ENCODE assay signal across 9 cellular contexts in genomic region chr17:49180303-49180702, GRCh38. TPM values are rescaled to one million over a fixed set of nuclear protein-coding genes. Genes with fewer than 3 reads are reported as not detected.
DNase-seq lines count a peak whose midpoint lies in the region; ATAC-seq, FAIRE-seq and TF ChIP-seq lines count a peak whose summit lies in the region.
"Had no signal": no experiment of that assay in that cellular context is flagged by ENCODE, and none has a peak within 500 bp of the region (broad histone marks: within the 10 kb centered on the region; RNA-seq: fewer than 3 reads in every experiment).

No MANE protein-coding gene starts in this region.

- H2AFZ ChIP-seq in H1 (ENCODE audit: low read length): no peak overlapping the region

- H4K91ac ChIP-seq in H1 (replicated peaks; ENCODE audit: insufficient read length, low read length): no peak overlapping the region

- no peaks in the 10 kb centered on the region for H3K79me2 ChIP-seq in H1 (ENCODE audit: control insufficient read depth in 1 of 2, insufficient read depth in 2 of 2, low read length in 2 of 2)

- H4K8ac ChIP-seq in H1 (ENCODE audit: extremely low read depth, insufficient read depth, low read length): no peak overlapping the region

- H3K4me3 ChIP-seq in H1 (ENCODE audit: extremely low read depth in 1 of 4, insufficient read depth in 2 of 4, low read depth in 3 of 4, low read length in 4 of 4): no peak overlapping the region
- H3K4me3 ChIP-seq: skin epidermis had no signal

- no peaks in the 10 kb centered on the region for H4K20me1 ChIP-seq in H1 (replicated peaks in 1 of 2; ENCODE audit: control insufficient read depth in 1 of 2, insufficient read depth in 2 of 2, low read length in 2 of 2)

- peaks cover 15 to 18% of the 10 kb centered on the region in 2 experiments for H3K9me3 ChIP-seq in H1 (ENCODE audit: insufficient read depth in 2 of 2, low read depth in 1 of 2, low read length in 1 of 2)

- no peaks in the 10 kb centered on the region for H3K36me3 ChIP-seq in H1 (ENCODE audit: control insufficient read depth in 2 of 4, insufficient read depth in 4 of 4, low read length in 3 of 4)

- no peak overlapping the region for H2BK120ac ChIP-seq in H1 (replicated peaks; ENCODE audit: low read depth, low read length)

- no peak overlapping the region for H3K27ac ChIP-seq in H1 (ENCODE audit: low read depth, low read length)
- H3K27ac ChIP-seq: skin epidermis had no signal

- H2BK5ac ChIP-seq in H1 (ENCODE audit: low read depth, low read length): no peak overlapping the region

- H3K14ac ChIP-seq in H1 (ENCODE audit: insufficient read length): no peak overlapping the region

- CTCF ChIA-PET in H1 (lab: Charles Lee; ENCODE audit: partially characterized antibody): interaction anchor here (0.6 to 4.6 kb wide), 25 partner anchors 10 to 251 kb away, joined by 3 to 35 read pairs (median 4); no protein-coding TSS in a partner anchor

- no peak overlapping the region for H2BK12ac ChIP-seq in H1 (ENCODE audit: low read depth, low read length)

- H3K18ac ChIP-seq in H1 (ENCODE audit: extremely low read depth, low read length): no peak overlapping the region

- no peak for TF ChIP-seq POLR2A in H1 (IDR thresholded peaks at IDR 0.05; ENCODE audit: control extremely low read depth in 1 of 2, low read depth in 2 of 2, low read length in 2 of 2)

- no peak overlapping the region for H3K56ac ChIP-seq in H1 (replicated peaks; ENCODE audit: insufficient read length, low read depth, low read length)

- no peaks in the 10 kb centered on the region for H3K4me1 ChIP-seq in H1 (replicated peaks in 1 of 4; ENCODE audit: control insufficient read depth in 3 of 4, insufficient read depth in 4 of 4, low read length in 3 of 4)

- H3K23me2 ChIP-seq in H1 (ENCODE audit: low read depth, low read length): no peaks in the 10 kb centered on the region

- no peak overlapping the region for H3K23ac ChIP-seq in H1 (ENCODE audit: insufficient read length)

- H2AK5ac ChIP-seq in H1 (ENCODE audit: low read depth, low read length): no peak overlapping the region

- no peak for TF ChIP-seq EP300 in H1 (IDR thresholded peaks at IDR 0.05; ENCODE audit: borderline replicate concordance in 1 of 2, low read depth in 2 of 2, low read length in 2 of 2)

- no peaks in the 10 kb centered on the region for H3K27me3 ChIP-seq in H1 (replicated peaks in 1 of 4; ENCODE audit: control insufficient read depth in 3 of 4, extremely low read depth in 1 of 4, insufficient read depth in 3 of 4, low read length in 3 of 4)

- no peaks in the 10 kb centered on the region for H3K79me1 ChIP-seq in H1 (ENCODE audit: low read depth, low read length)

- H2BK20ac ChIP-seq in H1 (ENCODE audit: low read length): no peak overlapping the region

- peak; percentile 60 to 93 (median 75) for TF ChIP-seq CTCF in H1 (IDR thresholded peaks at IDR 0.05; ENCODE audit: control extremely low read depth in 1 of 3, insufficient read depth in 1 of 3, low read depth in 1 of 3, low read length in 3 of 3)

- H3K4me2 ChIP-seq in H1 (ENCODE audit: insufficient read depth in 1 of 2, low read depth in 2 of 2, low read length in 2 of 2): no peak overlapping the region

- H3K4ac ChIP-seq in H1 (replicated peaks; ENCODE audit: insufficient read length, low read depth, low read length): no peak overlapping the region

- FAIRE-seq in H1 (lab: Jason Lieb, UNC): peak; percentile 62

- WGBS in H1 (ENCODE audit: extremely low coverage in 1 of 2, insufficient coverage in 1 of 2, insufficient read length in 1 of 2, insufficient replicate concordance in 2 of 2, low coverage in 1 of 2, low lambda C conversion rate in 2 of 2, missing lambda C conversion rate in 1 of 2), 2 experiments: 39% methylated on average over 5 of the region's 5 CpGs; no CpG with 5 or more reads in 1 of the 2 experiments

- H2BK15ac ChIP-seq in H1 (ENCODE audit: low read length): no peak overlapping the region

- POLR2A ChIA-PET in H1 (lab: Charles Lee; ENCODE audit: partially characterized antibody): interaction anchor here (1.8 kb wide), 1 partner anchor 20 kb away, joined by 5 read pairs; no protein-coding TSS in a partner anchor

- no peak overlapping the region for H4K5ac ChIP-seq in H1 (ENCODE audit: insufficient read length, low read depth, low read length)

- peak; percentile 77 to 81 for TF ChIP-seq RAD21 in H1 (IDR thresholded peaks at IDR 0.05 in 1 of 2, conservative IDR thresholded peaks at IDR 0.05 in 1 of 2; ENCODE audit: low read depth in 2 of 2, low read length in 2 of 2)

- DNase-seq in NK-92 treated with Interleukin-12 subunit alpha and Interleukin-12 subunit beta, amount 100 ng/mL, for 24 hours (lab: John Stamatoyannopoulos, UW): peak; percentile 36
- no peak for DNase-seq in NK-92 (lab: John Stamatoyannopoulos, UW; ENCODE audit: unreplicated experiment)
- DNase-seq in NCI-H526 treated with DMSO at 0.1 percent for 48 hours (lab: John Stamatoyannopoulos, UW): peak; percentile 36
- DNase-seq in activated CD8-positive, alpha-beta memory T cell treated with anti-CD3 and anti-CD28 coated beads for 1 hour (ENCODE audit: extremely low read depth in 1 of 2, low read depth in 1 of 2): peak; percentile 34 to 54
- peak in 1 of 2 experiments; percentile 89 for DNase-seq in H1 (ENCODE audit: low read depth in 1 of 2, low spot score in 2 of 2)
- peak; percentile 49 for DNase-seq in midbrain (lab: John Stamatoyannopoulos, UW)
- DNase-seq in stimulated activated CD8-positive, alpha-beta memory T cell treated with anti-CD3 and anti-CD28 coated beads, Interleukin-7, amount 100 ng/mL, for 1 hour (ENCODE audit: low read depth in 2 of 2): peak; percentile 26 to 54

- no peak for ATAC-seq in GM21529 (IDR thresholded peaks at IDR 0.05; ENCODE audit: unreplicated experiment)

- H3K9ac ChIP-seq in H1 (replicated peaks in 1 of 4; ENCODE audit: extremely low read depth in 1 of 4, low read depth in 3 of 4, low read length in 3 of 4): no peak overlapping the region

TF ChIP-seq in H1, 55 proteins besides CTCF, POLR2A, EP300 and RAD21:
- TF ChIP-seq YY1 (IDR thresholded peaks at IDR 0.05; ENCODE audit: low read depth, low read length): 0 out of 2 replicates have a peak, but pooled peaks have one; percentile 5
- TF ChIP-seq, protein P1, sequence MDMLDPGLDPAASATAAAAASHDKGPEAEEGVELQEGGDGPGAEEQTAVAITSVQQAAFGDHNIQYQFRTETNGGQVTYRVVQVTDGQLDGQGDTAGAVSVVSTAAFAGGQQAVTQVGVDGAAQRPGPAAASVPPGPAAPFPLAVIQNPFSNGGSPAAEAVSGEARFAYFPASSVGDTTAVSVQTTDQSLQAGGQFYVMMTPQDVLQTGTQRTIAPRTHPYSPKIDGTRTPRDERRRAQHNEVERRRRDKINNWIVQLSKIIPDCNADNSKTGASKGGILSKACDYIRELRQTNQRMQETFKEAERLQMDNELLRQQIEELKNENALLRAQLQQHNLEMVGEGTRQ (IDR thresholded peaks at IDR 0.05; ENCODE audit: low read length): no peak

RNA-seq across cellular contexts. Expression of gene GNGT2, which starts 30.1 kb away (rescaled TPM):
- 0.73 and 1.4 TPM in 2 replicates for total RNA-seq in H1 (2021; fragmentation: NEBNext Ultra II Directional; extraction: Animal tissue kit (Norgen Biotek cat#: 25700))
- 1.3 and 1.7 TPM in 2 replicates for polyA plus RNA-seq in H1 (2011; rRNA removed)
- 1.5 TPM for polyA plus RNA-seq in H1 (2011; cell fraction: cytosol; rRNA removed)
- 0.39 TPM for polyA plus RNA-seq in H1 (2011; cell fraction: nucleus; rRNA removed)
- 1.1 to 1.6 TPM (median 1.3 TPM) in 4 replicates for polyA plus RNA-seq in H1 (2012, experiment 1 of 2)
- polyA plus RNA-seq in H1 (2012, experiment 2 of 2): 1.9 TPM
- 1.0 TPM for polyA plus RNA-seq in H1 (2013, experiment 1 of 2)
- polyA plus RNA-seq in H1 (2013, experiment 2 of 2): 1.0 TPM
- 1.8 and 2.0 TPM in 2 replicates for polyA minus RNA-seq in H1 (2011; rRNA and poly(A)+ RNA removed)
- not detected for polyA minus RNA-seq in H1 (2011; cell fraction: cytosol; rRNA and poly(A)+ RNA removed)
- 1.00 TPM for polyA minus RNA-seq in H1 (2011; cell fraction: nucleus; rRNA and poly(A)+ RNA removed)

RNA-seq across cellular contexts. Expression of gene ABI3, which starts 30.2 kb away (rescaled TPM):
- 1.1 and 1.3 TPM in 2 replicates for total RNA-seq in H1 (2021; fragmentation: NEBNext Ultra II Directional; extraction: Animal tissue kit (Norgen Biotek cat#: 25700))
- 2.5 and 3.6 TPM in 2 replicates for polyA plus RNA-seq in H1 (2011; rRNA removed)
- polyA plus RNA-seq in H1 (2011; cell fraction: cytosol; rRNA removed): 2.1 TPM
- polyA plus RNA-seq in H1 (2011; cell fraction: nucleus; rRNA removed): 2.9 TPM
- polyA plus RNA-seq in H1 (2012, experiment 1 of 2): 0.54 to 1.8 TPM (median 1.5 TPM) in 4 replicates
- polyA plus RNA-seq in H1 (2012, experiment 2 of 2): 1.7 TPM
- 1.4 TPM for polyA plus RNA-seq in H1 (2013, experiment 1 of 2)
- polyA plus RNA-seq in H1 (2013, experiment 2 of 2): 1.4 TPM
- polyA minus RNA-seq in H1 (2011; rRNA and poly(A)+ RNA removed): 1.3 and 3.8 TPM in 2 replicates
- polyA minus RNA-seq in H1 (2011; cell fraction: cytosol; rRNA and poly(A)+ RNA removed): 2.5 TPM
- polyA minus RNA-seq in H1 (2011; cell fraction: nucleus; rRNA and poly(A)+ RNA removed): 4.5 TPM

RNA-seq across cellular contexts. Expression of gene B4GALNT2, which starts 47.7 kb away (rescaled TPM):
- 0.04 TPM in 1 of 2 replicates, not detected in the other for total RNA-seq in H1 (2021; fragmentation: NEBNext Ultra II Directional; extraction: Animal tissue kit (Norgen Biotek cat#: 25700))
- not detected in 2 replicates for polyA plus RNA-seq in H1 (2011; rRNA removed)
- not detected for polyA plus RNA-seq in H1 (2011; cell fraction: cytosol; rRNA removed)
- 0.01 TPM for polyA plus RNA-seq in H1 (2011; cell fraction: nucleus; rRNA removed)
- not detected in 4 replicates for polyA plus RNA-seq in H1 (2012, experiment 1 of 2)
- polyA plus RNA-seq in H1 (2012, experiment 2 of 2): not detected
- polyA plus RNA-seq in H1 (2013, experiment 1 of 2): 0.04 TPM
- polyA plus RNA-seq in H1 (2013, experiment 2 of 2): not detected
- not detected in 2 replicates for polyA minus RNA-seq in H1 (2011; rRNA and poly(A)+ RNA removed)
- polyA minus RNA-seq in H1 (2011; cell fraction: cytosol; rRNA and poly(A)+ RNA removed): not detected
- not detected for polyA minus RNA-seq in H1 (2011; cell fraction: nucleus; rRNA and poly(A)+ RNA removed)

RNA-seq across cellular contexts. Expression of gene PHOSPHO1, which starts 50.3 kb away (rescaled TPM):
- total RNA-seq in H1 (2021; fragmentation: NEBNext Ultra II Directional; extraction: Animal tissue kit (Norgen Biotek cat#: 25700)): 0.34 and 0.73 TPM in 2 replicates
- 0.45 and 1.2 TPM in 2 replicates for polyA plus RNA-seq in H1 (2011; rRNA removed)
- 0.49 TPM for polyA plus RNA-seq in H1 (2011; cell fraction: cytosol; rRNA removed)
- polyA plus RNA-seq in H1 (2011; cell fraction: nucleus; rRNA removed): 1.3 TPM
- 0.32 to 0.56 TPM (median 0.43 TPM) in 4 replicates for polyA plus RNA-seq in H1 (2012, experiment 1 of 2)
- 0.88 TPM for polyA plus RNA-seq in H1 (2012, experiment 2 of 2)
- 0.57 TPM for polyA plus RNA-seq in H1 (2013, experiment 1 of 2)
- 0.61 TPM for polyA plus RNA-seq in H1 (2013, experiment 2 of 2)
- polyA minus RNA-seq in H1 (2011; rRNA and poly(A)+ RNA removed): 0.39 and 0.73 TPM in 2 replicates
- 1.4 TPM for polyA minus RNA-seq in H1 (2011; cell fraction: cytosol; rRNA and poly(A)+ RNA removed)
- polyA minus RNA-seq in H1 (2011; cell fraction: nucleus; rRNA and poly(A)+ RNA removed): 1.8 TPM
